18 cellular contexts compared by ENCODE assay signal in the genomic region with DNA sequence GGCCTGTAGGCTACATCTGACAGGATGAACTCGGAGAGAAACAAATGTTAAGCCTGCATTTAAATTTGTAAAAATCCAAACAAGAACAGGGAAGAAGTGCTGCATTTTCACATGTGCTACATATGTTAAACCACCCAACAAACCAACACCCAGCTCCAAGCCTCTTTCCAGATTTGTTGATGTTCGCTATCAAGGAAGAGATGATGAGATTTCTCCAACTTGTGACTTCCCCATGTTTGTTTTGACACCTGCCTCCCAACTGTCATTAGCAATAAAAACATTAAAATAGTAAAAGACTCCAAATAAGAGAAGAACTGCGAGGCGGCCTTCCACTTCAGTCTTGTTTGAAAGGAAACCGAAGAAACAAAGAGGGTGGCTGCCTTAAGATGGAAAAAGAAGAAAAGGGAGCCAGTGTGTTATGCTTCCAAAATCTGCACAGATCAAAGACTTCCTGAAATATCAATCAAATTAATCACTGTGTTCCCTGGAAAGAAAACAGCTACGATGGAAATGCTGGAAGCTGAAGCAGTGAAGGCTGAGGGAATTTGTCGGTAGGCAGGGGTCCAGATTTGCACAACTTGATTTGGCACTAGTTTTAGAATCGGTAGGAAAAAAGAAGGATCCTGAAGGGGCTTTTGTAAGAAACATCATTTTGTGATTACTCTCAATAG.
"Had no signal": no experiment of that assay in that cellular context is flagged by ENCODE, and none has a peak within 500 bp of the region (broad histone marks: within the 10 kb centered on the region; RNA-seq: fewer than 3 reads in every experiment).

No MANE protein-coding gene starts in this region.

- H3K4me1 ChIP-seq: esophagus muscularis mucosa, transverse colon had no signal

- H3K27ac ChIP-seq: esophagus muscularis mucosa, skin epidermis, transverse colon, vagina had no signal

- FAIRE-seq: frontal cortex had no signal

- H3K27ac Mint-ChIP-seq: activated naive CD4-positive, alpha-beta T cell treated with anti-CD3 and anti-CD28 coated beads for 36 hours; activated naive CD8-positive, alpha-beta T cell treated with anti-CD3 and anti-CD28 coated beads, Interleukin-2, amount 50 U/mL, for 24 hours; T-helper 2 cell treated with Interferon-gamma antibody and Interleukin-4, amounts not matched to agents 5 μg/mL and 100 μg/mL, for 36 hours had no signal

- H3K4me3 ChIP-seq: esophagus muscularis mucosa, lung, skin epidermis, transverse colon, vagina had no signal

- ATAC-seq: activated naive CD8-positive, alpha-beta T cell treated with anti-CD3 and anti-CD28 coated beads, Interleukin-2, amount 50 U/mL, for 24 hours; left colon had no signal

- H3K27me3 ChIP-seq: esophagus muscularis mucosa, transverse colon, vagina had no signal

- H3K36me3 ChIP-seq: transverse colon had no signal

- DNase-seq: activated CD4-positive, alpha-beta T cell treated with anti-CD3 and anti-CD28 coated beads, Interleukin-2, amount 50 U/mL, for 1 hour; activated CD8-positive, alpha-beta memory T cell treated with anti-CD3 and anti-CD28 coated beads for 24 hours; activated naive CD4-positive, alpha-beta T cell treated with anti-CD3 and anti-CD28 coated beads for 36 hours; activated naive CD8-positive, alpha-beta T cell treated with anti-CD3 and anti-CD28 coated beads, Interleukin-2, amount 50 U/mL, for 24 hours; aorta; head of caudate nucleus; left colon; posterior cingulate gyrus; stimulated activated CD4-positive, alpha-beta T cell treated with anti-CD3 and anti-CD28 coated beads, Interleukin-15, amount 100 ng/mL, for 24 hours; stimulated activated CD4-positive, alpha-beta T cell treated with anti-CD3 and anti-CD28 coated beads, Interleukin-4, amount 100 ng/mL, for 24 hours; stimulated activated naive CD4-positive, alpha-beta T cell; transverse colon had no signal

- H3K27me3 Mint-ChIP-seq: activated naive CD8-positive, alpha-beta T cell treated with anti-CD3 and anti-CD28 coated beads, Interleukin-2, amount 50 U/mL, for 24 hours had no signal

- H3K4me3 Mint-ChIP-seq: activated naive CD4-positive, alpha-beta T cell treated with anti-CD3 and anti-CD28 coated beads for 36 hours; activated naive CD8-positive, alpha-beta T cell treated with anti-CD3 and anti-CD28 coated beads, Interleukin-2, amount 50 U/mL, for 24 hours; T-helper 2 cell treated with Interferon-gamma antibody and Interleukin-4, amounts not matched to agents 5 μg/mL and 100 μg/mL, for 36 hours had no signal

- H3K9me3 Mint-ChIP-seq: activated naive CD4-positive, alpha-beta T cell treated with anti-CD3 and anti-CD28 coated beads for 36 hours; activated naive CD8-positive, alpha-beta T cell treated with anti-CD3 and anti-CD28 coated beads, Interleukin-2, amount 50 U/mL, for 24 hours; T-helper 2 cell treated with Interferon-gamma antibody and Interleukin-4, amounts not matched to agents 5 μg/mL and 100 μg/mL, for 36 hours had no signal

- H3K9me3 ChIP-seq: esophagus muscularis mucosa, transverse colon, vagina had no signal
